ENCODE assay signal across 29 cellular contexts in genomic region chr13:112965573-112966115, GRCh38. TPM values are rescaled to one million over a fixed set of nuclear protein-coding genes. Genes with fewer than 3 reads are reported as not detected.
DNase-seq lines count a peak whose midpoint lies in the region; ATAC-seq and TF ChIP-seq lines count a peak whose summit lies in the region.
"Had no signal": no experiment of that assay in that cellular context is flagged by ENCODE, and none has a peak within 500 bp of the region (broad histone marks: within the 10 kb centered on the region; RNA-seq: fewer than 3 reads in every experiment).

No MANE protein-coding gene starts in this region.

- no peaks in the 10 kb centered on the region for H3K36me3 ChIP-seq in upper lobe of right lung
- H3K36me3 ChIP-seq: brain microvascular endothelial cell, esophagus squamous epithelium, prostate gland, vagina had no signal

- peaks cover 11% of the 10 kb centered on the region for H3K27me3 ChIP-seq in upper lobe of right lung
- H3K27me3 ChIP-seq: hepatocyte, testis, vagina had no signal

- H3K9me3 ChIP-seq in upper lobe of right lung = no peaks in the 10 kb centered on the region
- H3K9me3 ChIP-seq: esophagus squamous epithelium, prostate gland, SK-N-SH, testis, vagina had no signal

- H3K27ac ChIP-seq in upper lobe of right lung = peak overlapping the region; percentile 36
- H3K27ac ChIP-seq: brain microvascular endothelial cell, foreskin keratinocyte, hepatocyte, prostate gland, RWPE1, testis, vagina had no signal

- ATAC-seq in left cardiac atrium (no peak), upper lobe of right lung (no peak), HG03354 (IDR thresholded peaks at IDR 0.05; ENCODE audit: poor library complexity, severe bottlenecking, unreplicated experiment) (no peak)
- ATAC-seq: foreskin keratinocyte, HCT116 had no signal

- intact Hi-C loops in cardiac septum (cut with DNase I) (no loop called here), left cardiac atrium (cut with DNase I) (no loop called here), posterior vena cava (cut with DNase I) (no loop called here), upper lobe of right lung (cut with DNase I) (no loop called here)

- DNase-seq in cardiac septum (ENCODE audit: low spot score) (peak; percentile 56), left cardiac atrium (no peak), left kidney (ENCODE audit: low read depth, low spot score) (peak; percentile 54), posterior vena cava (ENCODE audit: low spot score) (peak; percentile 47), upper lobe of right lung (no peak), NCI-H2081 (lab: John Stamatoyannopoulos, UW) (no peak), 8988T (no peak)
- DNase-seq: activated CD4-positive, alpha-beta T cell treated with anti-CD3 and anti-CD28 coated beads, Interleukin-2, amount 50 U/mL, for 48 hours; activated naive CD4-positive, alpha-beta T cell treated with Interleukin-2 at 50 U/mL for 16 hours; AML-193; brain microvascular endothelial cell; CD4-positive, alpha-beta memory T cell; DND-41; esophagus squamous epithelium; foreskin keratinocyte; GF-D8; mesendoderm; NCI-H146; NCI-H446 treated with DMSO at 0.1 percent for 48 hours; SK-N-SH; stimulated activated naive CD4-positive, alpha-beta T cell treated with Interleukin-2 at 50 U/mL for 16 hours; testis had no signal

- no peak for TF ChIP-seq CTCF in upper lobe of right lung (IDR thresholded peaks at IDR 0.05)

- H3K4me3 ChIP-seq in upper lobe of right lung = no peak overlapping the region
- H3K4me3 ChIP-seq: hepatocyte, prostate gland, skin epidermis, testis, vagina had no signal

- peaks cover 19% of the 10 kb centered on the region for H3K4me1 ChIP-seq in upper lobe of right lung
- H3K4me1 ChIP-seq: foreskin keratinocyte, prostate gland had no signal

RNA-seq across cellular contexts. Expression of gene MCF2L, which starts 3.4 kb away (rescaled TPM):
- total RNA-seq in cardiac septum = 38.9 TPM
- total RNA-seq in left cardiac atrium = 10 to 100 TPM; 39.1 to 41.6 TPM
- 10 to 100 TPM; 28.6 to 33.1 TPM for total RNA-seq in posterior vena cava
- total RNA-seq in upper lobe of right lung = 69.7 TPM
- total RNA-seq: foreskin keratinocyte had no signal

Comparison
In these comparisons a context has a peak if more than half of its experiments do, and no peak if none do; other contexts are left out.
1. DNase-seq: peak in cardiac septum (single experiment), left kidney (single experiment) and posterior vena cava (single experiment); none in left cardiac atrium (single experiment), upper lobe of right lung (single experiment), NCI-H2081 (0 of 2) and 8988T (single experiment).